Comparison of ENCODE assay signal across 1 cellular context in the genomic region with DNA sequence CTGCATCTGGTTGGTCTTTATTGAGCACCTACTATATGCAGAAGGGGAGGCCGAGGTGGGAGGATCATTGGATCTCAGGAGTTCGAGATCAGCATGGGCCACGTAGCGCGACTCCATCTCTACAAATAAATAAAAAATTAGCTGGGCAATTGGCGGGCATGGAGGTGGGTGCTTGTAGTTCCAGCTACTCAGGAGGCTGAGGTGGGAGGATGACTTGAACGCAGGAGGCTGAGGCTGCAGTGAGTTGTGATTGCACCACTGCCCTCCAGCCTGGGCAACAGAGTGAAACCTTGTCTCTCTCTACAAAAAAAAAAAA.
TF ChIP-seq lines count a peak whose summit lies in the region.

No MANE protein-coding gene starts in this region.

TF ChIP-seq in K562, 482 proteins besides CTCF, POLR2A, EP300 and RAD21:
- TF ChIP-seq, protein P1, sequence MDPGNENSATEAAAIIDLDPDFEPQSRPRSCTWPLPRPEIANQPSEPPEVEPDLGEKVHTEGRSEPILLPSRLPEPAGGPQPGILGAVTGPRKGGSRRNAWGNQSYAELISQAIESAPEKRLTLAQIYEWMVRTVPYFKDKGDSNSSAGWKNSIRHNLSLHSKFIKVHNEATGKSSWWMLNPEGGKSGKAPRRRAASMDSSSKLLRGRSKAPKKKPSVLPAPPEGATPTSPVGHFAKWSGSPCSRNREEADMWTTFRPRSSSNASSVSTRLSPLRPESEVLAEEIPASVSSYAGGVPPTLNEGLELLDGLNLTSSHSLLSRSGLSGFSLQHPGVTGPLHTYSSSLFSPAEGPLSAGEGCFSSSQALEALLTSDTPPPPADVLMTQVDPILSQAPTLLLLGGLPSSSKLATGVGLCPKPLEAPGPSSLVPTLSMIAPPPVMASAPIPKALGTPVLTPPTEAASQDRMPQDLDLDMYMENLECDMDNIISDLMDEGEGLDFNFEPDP (CRISPR knock-in tag; IDR thresholded peaks at IDR 0.05) = no peak
- 0 out of 2 replicates have a peak, but pooled peaks have one; percentile 12 for TF ChIP-seq ZFX (CRISPR knock-in tag; IDR thresholded peaks at IDR 0.05)
- peak in 1 of 2 experiments; percentile 22; a peak in 1 of 4 replicates for TF ChIP-seq ARNT (IDR thresholded peaks at IDR 0.05)
- peak; percentile 48 to 52; a peak in 3 of 4 replicates for TF ChIP-seq KDM1A (IDR thresholded peaks at IDR 0.05)
- TF ChIP-seq ZKSCAN8 (CRISPR knock-in tag; IDR thresholded peaks at IDR 0.05) = peak; percentile 90
